ENCODE assay signal across 9 cellular contexts in the genomic region with DNA sequence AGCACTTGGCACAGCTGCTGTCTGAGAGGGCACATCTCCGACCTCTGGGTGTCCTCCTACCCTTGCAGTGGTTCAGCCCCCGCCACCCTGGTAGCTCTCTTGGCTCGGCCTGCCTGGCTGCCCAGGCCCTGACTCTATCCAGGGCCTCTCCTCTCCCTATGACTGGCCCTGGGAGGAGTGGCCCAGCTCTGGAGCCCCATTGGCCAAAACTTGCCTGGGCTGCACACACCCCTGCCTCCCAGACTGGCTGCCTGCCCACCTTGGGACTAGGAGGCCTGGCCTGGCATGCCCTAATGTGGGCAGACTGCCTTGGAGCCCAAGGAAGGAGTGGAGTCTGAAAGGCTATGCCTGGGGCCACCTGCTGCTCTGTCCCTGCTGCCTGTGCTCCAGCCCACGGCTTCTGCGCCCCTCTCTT. TPM values are rescaled to one million over a fixed set of nuclear protein-coding genes. Genes with fewer than 3 reads are reported as not detected.
DNase-seq lines count a peak whose midpoint lies in the region; ATAC-seq, FAIRE-seq and TF ChIP-seq lines count a peak whose summit lies in the region.
"Had no signal": no experiment of that assay in that cellular context is flagged by ENCODE, and none has a peak within 500 bp of the region (broad histone marks: within the 10 kb centered on the region; RNA-seq: fewer than 3 reads in every experiment).

No MANE protein-coding gene starts in this region.

- 0 out of 2 replicates have a peak overlapping the region, but pooled peaks have one; percentile 53 for H4K8ac ChIP-seq in H1 (ENCODE audit: extremely low read depth, insufficient read depth, low read length)

- no peak for TF ChIP-seq POLR2A in H1 (IDR thresholded peaks at IDR 0.05; ENCODE audit: control extremely low read depth in 1 of 2, low read depth in 2 of 2, low read length in 2 of 2)

- H3K4me3 ChIP-seq in H1 (ENCODE audit: extremely low read depth in 1 of 4, insufficient read depth in 2 of 4, low read depth in 3 of 4, low read length in 4 of 4) (no peak overlapping the region), mucosa of descending colon (no peak overlapping the region)

- H4K20me1 ChIP-seq in H1 (replicated peaks in 1 of 2; ENCODE audit: control insufficient read depth in 1 of 2, insufficient read depth in 2 of 2, low read length in 2 of 2): no peaks in the 10 kb centered on the region

- no peak overlapping the region for H3K14ac ChIP-seq in H1 (ENCODE audit: insufficient read length)

- no peak overlapping the region; the same call in 1 of the 2 replicates for H2AK5ac ChIP-seq in H1 (ENCODE audit: low read depth, low read length)

- intact Hi-C loops in mucosa of descending colon (cut with DNase I, micrococcal nuclease): no loop called here

- no peak overlapping the region for H2AFZ ChIP-seq in H1 (ENCODE audit: low read length)

- H3K23me2 ChIP-seq in H1 (ENCODE audit: low read depth, low read length): no peaks in the 10 kb centered on the region

- H3K79me2 ChIP-seq in H1 (ENCODE audit: control insufficient read depth in 1 of 2, insufficient read depth in 2 of 2, low read length in 2 of 2): no peaks in the 10 kb centered on the region

- no peak overlapping the region for H2BK120ac ChIP-seq in H1 (replicated peaks; ENCODE audit: low read depth, low read length)

- no peaks in the 10 kb centered on the region for H3K36me3 ChIP-seq in H1 (ENCODE audit: control insufficient read depth in 2 of 4, insufficient read depth in 4 of 4, low read length in 3 of 4)
- no peaks in the 10 kb centered on the region for H3K36me3 ChIP-seq in mucosa of descending colon (ENCODE audit: low read depth)

- H3K9me3 ChIP-seq in H1 (ENCODE audit: insufficient read depth in 2 of 2, low read depth in 1 of 2, low read length in 1 of 2): no peaks in the 10 kb centered on the region
- no peaks in the 10 kb centered on the region for H3K9me3 ChIP-seq in mucosa of descending colon

- H2BK20ac ChIP-seq in H1 (ENCODE audit: low read length): peak overlapping the region; percentile 69; the same call in 1 of the 2 replicates

- POLR2A ChIA-PET in H1 (lab: Charles Lee; ENCODE audit: partially characterized antibody): interaction anchor here (1.3 to 4.2 kb wide), 3 partner anchors 8 to 18 kb away, joined by 3 to 17 read pairs (median 5); no protein-coding TSS in a partner anchor

- 0 out of 2 replicates have a peak overlapping the region, but pooled peaks have one; percentile 73 for H3K27ac ChIP-seq in H1 (ENCODE audit: low read depth, low read length)

- H3K18ac ChIP-seq in H1 (ENCODE audit: extremely low read depth, low read length): peak overlapping the region; percentile 33; the same call in 1 of the 2 replicates

- TF ChIP-seq CTCF in AG09319 (IDR thresholded peaks at IDR 0.05; ENCODE audit: low read depth, low read length): no peak
- TF ChIP-seq CTCF in H1 (IDR thresholded peaks at IDR 0.05; ENCODE audit: control extremely low read depth in 1 of 3, insufficient read depth in 1 of 3, low read depth in 1 of 3, low read length in 3 of 3): no peak
- TF ChIP-seq CTCF in mucosa of descending colon (IDR thresholded peaks at IDR 0.05): no peak

- H4K5ac ChIP-seq in H1 (ENCODE audit: insufficient read length, low read depth, low read length): peak overlapping the region; percentile 34

- H2BK5ac ChIP-seq in H1 (ENCODE audit: low read depth, low read length): peak overlapping the region; percentile 89; the same call in 1 of the 2 replicates

- peaks cover 19 to 21% (median 20%) of the 10 kb centered on the region in 4 experiments for H3K4me1 ChIP-seq in H1 (replicated peaks in 1 of 4; ENCODE audit: control insufficient read depth in 3 of 4, insufficient read depth in 4 of 4, low read length in 3 of 4)
- H3K4me1 ChIP-seq in mucosa of descending colon (ENCODE audit: low read depth): peaks cover 16% of the 10 kb centered on the region

- no peak for TF ChIP-seq EP300 in H1 (IDR thresholded peaks at IDR 0.05; ENCODE audit: borderline replicate concordance in 1 of 2, low read depth in 2 of 2, low read length in 2 of 2)

- H3K79me1 ChIP-seq in H1 (ENCODE audit: low read depth, low read length): no peaks in the 10 kb centered on the region

- FAIRE-seq in H1 (lab: Jason Lieb, UNC): no peak

- CTCF ChIA-PET in H1 (lab: Charles Lee; ENCODE audit: partially characterized antibody): interaction anchor here (0.8 to 1.4 kb wide), 3 partner anchors 15 to 211 kb away, joined by 3 read pairs; no protein-coding TSS in a partner anchor

- WGBS in H1 (ENCODE audit: extremely low coverage in 1 of 2, insufficient coverage in 1 of 2, insufficient read length in 1 of 2, insufficient replicate concordance in 2 of 2, low coverage in 1 of 2, low lambda C conversion rate in 2 of 2, missing lambda C conversion rate in 1 of 2), 2 experiments: 88% methylated on average over 4 of the region's 5 CpGs; no CpG with 5 or more reads in 1 of the 2 experiments

- ATAC-seq in mucosa of descending colon: peak; percentile 96
- ATAC-seq in HG02840 (IDR thresholded peaks at IDR 0.05; ENCODE audit: low FRiP score, unreplicated experiment): no peak
- ATAC-seq in GM18517 (IDR thresholded peaks at IDR 0.05; ENCODE audit: unreplicated experiment): no peak

- no peak for TF ChIP-seq RAD21 in H1 (IDR thresholded peaks at IDR 0.05 in 1 of 2, conservative IDR thresholded peaks at IDR 0.05 in 1 of 2; ENCODE audit: low read depth in 2 of 2, low read length in 2 of 2)

- no peak overlapping the region for H3K9ac ChIP-seq in H1 (replicated peaks in 1 of 4; ENCODE audit: extremely low read depth in 1 of 4, low read depth in 3 of 4, low read length in 3 of 4)

- peak overlapping the region; percentile 92; the same call in 1 of the 2 replicates for H2BK12ac ChIP-seq in H1 (ENCODE audit: low read depth, low read length)

- H3K23ac ChIP-seq in H1 (ENCODE audit: insufficient read length): no peak overlapping the region

- no peak overlapping the region for H3K56ac ChIP-seq in H1 (replicated peaks; ENCODE audit: insufficient read length, low read depth, low read length)

- H3K4me2 ChIP-seq in H1 (ENCODE audit: insufficient read depth in 1 of 2, low read depth in 2 of 2, low read length in 2 of 2): no peak overlapping the region

- H4K91ac ChIP-seq in H1 (replicated peaks; ENCODE audit: insufficient read length, low read length): peak overlapping the region; percentile 58

- no peaks in the 10 kb centered on the region for H3K27me3 ChIP-seq in H1 (replicated peaks in 1 of 4; ENCODE audit: control insufficient read depth in 3 of 4, extremely low read depth in 1 of 4, insufficient read depth in 3 of 4, low read length in 3 of 4)

- H3K4ac ChIP-seq in H1 (replicated peaks; ENCODE audit: insufficient read length, low read depth, low read length): no peak overlapping the region

- DNase-seq in AG09319 (ENCODE audit: extremely low read depth, low read depth) (peak; percentile 69), NCI-H2196 (lab: John Stamatoyannopoulos, UW; ENCODE audit: unreplicated experiment) (peak; percentile 98), H1 (ENCODE audit: low read depth in 1 of 2, low spot score in 2 of 2) (no peak), mucosa of descending colon (peak; percentile 86 to 91 (median 90)), T-helper 9 cell (no peak), SK-N-DZ (ENCODE audit: low spot score) (no peak)

- 0 out of 2 replicates have a peak overlapping the region, but pooled peaks have one; percentile 72 for H2BK15ac ChIP-seq in H1 (ENCODE audit: low read length)

TF ChIP-seq in H1, 55 proteins besides CTCF, POLR2A, EP300 and RAD21 (continues in another document):
- TF ChIP-seq YY1 (IDR thresholded peaks at IDR 0.05; ENCODE audit: low read depth, low read length) (no peak), CREB1 (IDR thresholded peaks at IDR 0.05) (no peak), PHF8 (conservative IDR thresholded peaks at IDR 0.05; ENCODE audit: low read depth, low read length) (no peak)

RNA-seq across cellular contexts. Expression of a gene that starts 33.6 kb away (rescaled TPM):
- 3.5 and 3.8 TPM in 2 replicates for total RNA-seq in H1 (2021; fragmentation: NEBNext Ultra II Directional; extraction: Animal tissue kit (Norgen Biotek cat#: 25700))
- 4.5 and 5.6 TPM in 2 replicates for polyA plus RNA-seq in H1 (2011; rRNA removed)
- 4.2 TPM for polyA plus RNA-seq in H1 (2011; cell fraction: cytosol; rRNA removed)
- 9.9 TPM for polyA plus RNA-seq in H1 (2011; cell fraction: nucleus; rRNA removed)
- 2.9 to 4.1 TPM (median 3.4 TPM) in 4 replicates for polyA plus RNA-seq in H1 (2012, experiment 1 of 2)
- 3.2 TPM for polyA plus RNA-seq in H1 (2012, experiment 2 of 2)
- 2.8 TPM for polyA plus RNA-seq in H1 (2013, experiment 1 of 2)
- polyA plus RNA-seq in H1 (2013, experiment 2 of 2): 2.5 TPM
- 6.1 and 6.3 TPM in 2 replicates for polyA minus RNA-seq in H1 (2011; rRNA and poly(A)+ RNA removed)
- 1.8 TPM for polyA minus RNA-seq in H1 (2011; cell fraction: cytosol; rRNA and poly(A)+ RNA removed)
- polyA minus RNA-seq in H1 (2011; cell fraction: nucleus; rRNA and poly(A)+ RNA removed): 8.7 TPM
- total RNA-seq in mucosa of descending colon: 100 to 1,000 TPM in 1 of 3 donors, 10 to 100 TPM in 2; 54.7 to 122 (median 62.2) TPM
- polyA plus RNA-seq in SK-N-DZ (2014; cell fraction: cytosol; rRNA removed): 5.0 and 7.7 TPM in 2 replicates
- polyA plus RNA-seq in SK-N-DZ (2014; cell fraction: nucleus; rRNA removed): 19.0 and 21.7 TPM in 2 replicates

RNA-seq across cellular contexts. Expression of a gene that starts 41.7 kb away (rescaled TPM):
- not detected in 2 replicates for total RNA-seq in H1 (2021; fragmentation: NEBNext Ultra II Directional; extraction: Animal tissue kit (Norgen Biotek cat#: 25700))
- 0.08 TPM in 1 of 2 replicates, not detected in the other for polyA plus RNA-seq in H1 (2011; rRNA removed)
- polyA plus RNA-seq in H1 (2011; cell fraction: cytosol; rRNA removed): 0.08 TPM
- 0.07 TPM for polyA plus RNA-seq in H1 (2011; cell fraction: nucleus; rRNA removed)
- not detected in 4 replicates for polyA plus RNA-seq in H1 (2012, experiment 1 of 2)
- not detected for polyA plus RNA-seq in H1 (2012, experiment 2 of 2)
- polyA plus RNA-seq in H1 (2013, experiment 1 of 2): 0.08 TPM
- polyA plus RNA-seq in H1 (2013, experiment 2 of 2): 0.06 TPM
- polyA minus RNA-seq in H1 (2011; rRNA and poly(A)+ RNA removed): not detected in 2 replicates
- polyA minus RNA-seq in H1 (2011; cell fraction: cytosol; rRNA and poly(A)+ RNA removed): not detected
- not detected for polyA minus RNA-seq in H1 (2011; cell fraction: nucleus; rRNA and poly(A)+ RNA removed)
- 10 to 100 TPM in 2 of 3 donors, 1 to 10 TPM in 1; 5.7 to 25.1 (median 19.2) TPM for total RNA-seq in mucosa of descending colon
- polyA plus RNA-seq in SK-N-DZ (2014; cell fraction: cytosol; rRNA removed): 0.16 and 0.38 TPM in 2 replicates
- 0.11 TPM in 1 of 2 replicates, not detected in the other for polyA plus RNA-seq in SK-N-DZ (2014; cell fraction: nucleus; rRNA removed)
- total RNA-seq: activated CD8-positive, alpha-beta memory T cell treated with anti-CD3 and anti-CD28 coated beads for 36 hours had no signal

RNA-seq across cellular contexts. Expression of a gene that starts 60.0 kb away (rescaled TPM):
- 0.07 TPM in 1 of 2 replicates, not detected in the other for total RNA-seq in H1 (2021; fragmentation: NEBNext Ultra II Directional; extraction: Animal tissue kit (Norgen Biotek cat#: 25700))
- polyA plus RNA-seq in H1 (2011; rRNA removed): 0.20 and 0.27 TPM in 2 replicates
- polyA plus RNA-seq in H1 (2011; cell fraction: cytosol; rRNA removed): 0.19 TPM
- polyA plus RNA-seq in H1 (2011; cell fraction: nucleus; rRNA removed): 0.96 TPM
- polyA plus RNA-seq in H1 (2012, experiment 1 of 2): 0.15 to 0.48 TPM (median 0.28 TPM) in 3 of 4 replicates, not detected in the other
- polyA plus RNA-seq in H1 (2012, experiment 2 of 2): not detected
- 0.08 TPM for polyA plus RNA-seq in H1 (2013, experiment 1 of 2)
- polyA plus RNA-seq in H1 (2013, experiment 2 of 2): 0.04 TPM
- polyA minus RNA-seq in H1 (2011; rRNA and poly(A)+ RNA removed): 0.51 and 0.66 TPM in 2 replicates
- polyA minus RNA-seq in H1 (2011; cell fraction: cytosol; rRNA and poly(A)+ RNA removed): not detected
- polyA minus RNA-seq in H1 (2011; cell fraction: nucleus; rRNA and poly(A)+ RNA removed): 1.9 TPM
- 10 to 100 TPM in 2 of 3 donors, 1 to 10 TPM in 1; 8.9 to 39.0 (median 16.6) TPM for total RNA-seq in mucosa of descending colon
- 0.26 TPM in 1 of 2 replicates, not detected in the other for polyA plus RNA-seq in SK-N-DZ (2014; cell fraction: cytosol; rRNA removed)
- polyA plus RNA-seq in SK-N-DZ (2014; cell fraction: nucleus; rRNA removed): 0.20 and 0.21 TPM in 2 replicates
- total RNA-seq: activated CD8-positive, alpha-beta memory T cell treated with anti-CD3 and anti-CD28 coated beads for 36 hours had no signal

Comparison
In these comparisons a context has a peak if more than half of its experiments do, and no peak if none do; other contexts are left out.
1. DNase-seq: peak in AG09319 (single experiment), NCI-H2196 (single experiment) and mucosa of descending colon (3 of 3); none in H1 (0 of 2), T-helper 9 cell (single experiment) and SK-N-DZ (single experiment).
2. RNA of a gene that starts 33.6 kb away (total RNA-seq): 54.7 to 122 TPM in mucosa of descending colon; 3.5 to 3.8 TPM in H1; every median in the first group is over 10 times any median in the second.